ENCODE assay signal across 14 cellular contexts in genomic region chr9:135076143-135076875, GRCh38. TPM values are rescaled to one million over a fixed set of nuclear protein-coding genes. Genes with fewer than 3 reads are reported as not detected.
DNase-seq lines count a peak whose midpoint lies in the region; FAIRE-seq and TF ChIP-seq lines count a peak whose summit lies in the region.
"Had no signal": no experiment of that assay in that cellular context is flagged by ENCODE, and none has a peak within 500 bp of the region (broad histone marks: within the 10 kb centered on the region; RNA-seq: fewer than 3 reads in every experiment).

No MANE protein-coding gene starts in this region.

- peaks cover 6% of the 10 kb centered on the region for H3K27me3 ChIP-seq in astrocyte (ENCODE audit: insufficient read depth, low read length)
- H3K27me3 ChIP-seq in stomach smooth muscle (ENCODE audit: control insufficient read depth in 1 of 2, insufficient read depth in 2 of 2, low read length in 2 of 2) = peaks cover 0 to 4% of the 10 kb centered on the region in 2 donors

- no peak overlapping the region for H2AFZ ChIP-seq in astrocyte (ENCODE audit: low read depth, low read length)

- H4K20me1 ChIP-seq in astrocyte (ENCODE audit: insufficient read depth, low read length) = no peaks in the 10 kb centered on the region

- no peaks in the 10 kb centered on the region for H3K4me1 Mint-ChIP-seq in astrocyte (ENCODE audit: low read depth, unreplicated experiment)

- H3K9me3 Mint-ChIP-seq in astrocyte (ENCODE audit: unreplicated experiment) = no peaks in the 10 kb centered on the region
- H3K9me3 Mint-ChIP-seq: activated naive CD4-positive, alpha-beta T cell treated with anti-CD3 and anti-CD28 coated beads for 36 hours had no signal

- H3K27ac ChIP-seq in astrocyte (ENCODE audit: low read depth, low read length) (no peak overlapping the region), kidney (ENCODE audit: low read depth in 2 of 2, low read length in 2 of 2) (no peak overlapping the region), stomach smooth muscle (ENCODE audit: low read length) (no peak overlapping the region)
- H3K27ac ChIP-seq: HL-60 had no signal

- H3K9ac ChIP-seq in astrocyte (ENCODE audit: low read length) (no peak overlapping the region), kidney (ENCODE audit: low read length in 2 of 2) (no peak overlapping the region), stomach smooth muscle (ENCODE audit: low read length in 2 of 2) (peak overlapping the region; percentile 33 to 58)

- FAIRE-seq in astrocyte (lab: Jason Lieb, UNC) (no peak), kidney (lab: Jason Lieb, UNC) (no peak)

- H3K27me3 Mint-ChIP-seq in astrocyte (ENCODE audit: low read depth, unreplicated experiment) = peaks cover 54% of the 10 kb centered on the region

- DNase-seq in DMS79 treated with DMSO at 0.1 percent for 48 hours (lab: John Stamatoyannopoulos, UW) (peak; percentile 12), DMS79 (lab: John Stamatoyannopoulos, UW) (no peak), astrocyte (ENCODE audit: low read depth) (no peak), kidney (peak; percentile 55), NCI-H510A treated with DMSO at 0.1 percent for 48 hours (lab: John Stamatoyannopoulos, UW) (no peak), H4 (ENCODE audit: low spot score) (no peak)
- DNase-seq in stimulated activated CD4-positive, alpha-beta T cell treated with anti-CD3 and anti-CD28 coated beads, Interleukin-2, amount 100 ng/mL, for 48 hours = no peak
- DNase-seq: 8988T; activated CD4-positive, alpha-beta T cell treated with anti-CD3 and anti-CD28 coated beads for 4 hours; activated naive CD4-positive, alpha-beta T cell treated with anti-CD3 and anti-CD28 coated beads for 36 hours; DND-41; NCI-H524 had no signal

- H3K36me3 Mint-ChIP-seq in astrocyte (ENCODE audit: low read depth, unreplicated experiment) = no peaks in the 10 kb centered on the region

- H3K4me1 ChIP-seq in astrocyte (ENCODE audit: insufficient read depth, low read length) = no peaks in the 10 kb centered on the region
- H3K4me1 ChIP-seq in kidney (ENCODE audit: control insufficient read depth in 1 of 2, insufficient read depth in 1 of 2, low read depth in 1 of 2, low read length in 2 of 2) = peaks cover 0 to 2% of the 10 kb centered on the region in 2 donors
- peaks cover 20% of the 10 kb centered on the region for H3K4me1 ChIP-seq in stomach smooth muscle (ENCODE audit: control insufficient read depth, insufficient read depth, low read length)

- no peaks in the 10 kb centered on the region for H3K79me2 ChIP-seq in astrocyte (ENCODE audit: insufficient read depth, low read length)

- peak overlapping the region; percentile 79 for H3K4me3 Mint-ChIP-seq in astrocyte (ENCODE audit: unreplicated experiment)
- H3K4me3 Mint-ChIP-seq: activated naive CD4-positive, alpha-beta T cell treated with anti-CD3 and anti-CD28 coated beads for 36 hours had no signal

- no peak overlapping the region for H3K4me2 ChIP-seq in astrocyte (ENCODE audit: low read length)

- intact Hi-C loops in kidney (cut with DNase I) = no loop called here

- no peaks in the 10 kb centered on the region for H3K36me3 ChIP-seq in astrocyte (ENCODE audit: insufficient read depth, low read length)
- H3K36me3 ChIP-seq in kidney (ENCODE audit: control insufficient read depth in 1 of 2, insufficient read depth in 2 of 2, low read length in 2 of 2) = no peaks in the 10 kb centered on the region
- no peaks in the 10 kb centered on the region for H3K36me3 ChIP-seq in stomach smooth muscle (ENCODE audit: control insufficient read depth in 2 of 2, insufficient read depth in 2 of 2, low read length in 2 of 2)

- H3K27ac Mint-ChIP-seq in astrocyte (ENCODE audit: unreplicated experiment) = no peak overlapping the region
- H3K27ac Mint-ChIP-seq: activated naive CD4-positive, alpha-beta T cell treated with anti-CD3 and anti-CD28 coated beads for 36 hours had no signal

- H3K4me3 ChIP-seq in astrocyte (ENCODE audit: insufficient read depth, low read depth, low read length) (no peak overlapping the region), kidney (ENCODE audit: low read length in 2 of 2) (no peak overlapping the region), stomach smooth muscle (ENCODE audit: low read length in 2 of 2) (peak overlapping the region; percentile 46 to 78)

- TF ChIP-seq CTCF in astrocyte (IDR thresholded peaks at IDR 0.05; ENCODE audit: insufficient read depth, low read depth, low read length) (no peak), kidney (IDR thresholded peaks at IDR 0.05; ENCODE audit: borderline replicate concordance, extremely low read depth, insufficient read depth) (no peak)

- H3K9me3 ChIP-seq in astrocyte (ENCODE audit: insufficient read depth, low read depth, low read length) (no peaks in the 10 kb centered on the region), kidney (ENCODE audit: control insufficient read depth in 1 of 2, low read length in 2 of 2) (no peaks in the 10 kb centered on the region), stomach smooth muscle (ENCODE audit: control insufficient read depth in 2 of 2, low read length in 2 of 2) (no peaks in the 10 kb centered on the region)

RNA-seq across cellular contexts. Expression of gene OLFM1, which starts 11.2 kb away (rescaled TPM):
- 5.5 and 6.3 TPM in 2 replicates for total RNA-seq in astrocyte
- 33.7 TPM for total RNA-seq in kidney
- 2.9 TPM for polyA plus RNA-seq in kidney (ENCODE audit: insufficient read depth, low read depth, low replicate concordance)
- 34.9 and 50.8 TPM in 2 replicates for total RNA-seq in H4 (2014; rRNA removed; shearing (Covaris generic))
- total RNA-seq: activated naive CD4-positive, alpha-beta T cell treated with anti-CD3 and anti-CD28 coated beads for 36 hours had no signal

Comparison
In these comparisons a context has a peak if more than half of its experiments do, and no peak if none do; other contexts are left out.
1. DNase-seq: peak in DMS79 treated with DMSO at 0.1 percent for 48 hours (single experiment) and kidney (single experiment); none in DMS79 (single experiment), astrocyte (single experiment), NCI-H510A treated with DMSO at 0.1 percent for 48 hours (single experiment), H4 (single experiment) and stimulated activated CD4-positive, alpha-beta T cell treated with anti-CD3 and anti-CD28 coated beads, Interleukin-2, amount 100 ng/mL, for 48 hours (0 of 2).
2. H3K4me3 ChIP-seq: peak in stomach smooth muscle (2 of 2); none in astrocyte (single experiment) and kidney (0 of 2).
3. H3K9ac ChIP-seq: peak in stomach smooth muscle (2 of 2); none in astrocyte (single experiment) and kidney (0 of 2).